In genomic region chr17:70168044-70168978, GRCh38 we compare ENCODE assay signal across 8 cellular contexts. TPM values are rescaled to one million over a fixed set of nuclear protein-coding genes. Genes with fewer than 3 reads are reported as not detected.
A peak's percentile ranks its signal among the peaks of the same experiment; 100 is the strongest.
DNase-seq lines count a peak whose midpoint lies in the region; ATAC-seq and TF ChIP-seq lines count a peak whose summit lies in the region.

No MANE protein-coding gene starts in this region.

- peak; percentile 19 for ATAC-seq in HG03159 (IDR thresholded peaks at IDR 0.05; ENCODE audit: unreplicated experiment)

- no peaks in the 10 kb centered on the region for H3K79me2 ChIP-seq in OCI-LY1 (ENCODE audit: insufficient read depth, low read length)

- DNase-seq in AG08395 (ENCODE audit: low spot score) (peak; percentile 44), GM13976 (ENCODE audit: low spot score) (peak; percentile 52), cerebellar cortex (ENCODE audit: low spot score) (peak; percentile 84), islet precursor cell (peak; percentile 92)
- no peak for DNase-seq in stimulated activated CD4-positive, alpha-beta T cell treated with anti-CD3 and anti-CD28 coated beads, Interleukin-4, amount 100 ng/mL, for 24 hours

- H3K4me1 ChIP-seq in OCI-LY1 (ENCODE audit: insufficient read depth, low read length, severe bottlenecking), result peaks cover 21% of the 10 kb centered on the region
- peaks cover 7 to 12% (median 8%) of the 10 kb centered on the region in 3 donors for H3K4me1 ChIP-seq in skeletal muscle tissue (ENCODE audit: control insufficient read depth in 3 of 3, insufficient read depth in 3 of 3, low read length in 3 of 3)

- H3K9me3 ChIP-seq in OCI-LY1 (ENCODE audit: low read length) (no peaks in the 10 kb centered on the region), skeletal muscle tissue (ENCODE audit: control insufficient read depth in 3 of 3, low read length in 3 of 3) (no peaks in the 10 kb centered on the region)

- H4K20me1 ChIP-seq in OCI-LY1 (ENCODE audit: insufficient read depth, low read length), result no peaks in the 10 kb centered on the region

- H3F3A ChIP-seq in OCI-LY1 (ENCODE audit: insufficient read depth, low read length), result no peaks in the 10 kb centered on the region

- in situ Hi-C loops in GM13976 (cut with MboI; ENCODE audit: low sequenced_read_pairs, unreplicated experiment), result loop anchor here (25.0 kb wide), 1 partner anchor 394 kb away; no protein-coding TSS in a partner anchor

- H3K36me3 ChIP-seq in OCI-LY1 (ENCODE audit: insufficient read depth, low read length) (no peaks in the 10 kb centered on the region), skeletal muscle tissue (ENCODE audit: control insufficient read depth in 3 of 3, insufficient read depth in 3 of 3, low read length in 3 of 3) (no peaks in the 10 kb centered on the region)

- H3K27ac ChIP-seq in OCI-LY1 (ENCODE audit: low read depth, low read length, poor library complexity, severe bottlenecking) (no peak overlapping the region), skeletal muscle tissue (ENCODE audit: low read depth, low read length) (peak overlapping the region; percentile 86)

- no peaks in the 10 kb centered on the region for H3K9me2 ChIP-seq in OCI-LY1 (ENCODE audit: low read depth, low read length)

- H3K9ac ChIP-seq in OCI-LY1 (ENCODE audit: low read length) (no peak overlapping the region), skeletal muscle tissue (ENCODE audit: low read depth in 1 of 3, low read length in 3 of 3) (peak overlapping the region; percentile 90 to 91 (median 91))

- H2AFZ ChIP-seq in OCI-LY1 (ENCODE audit: low read length), result no peak overlapping the region

- no peaks in the 10 kb centered on the region for H3K27me3 ChIP-seq in OCI-LY1 (ENCODE audit: insufficient read depth, low read length)
- H3K27me3 ChIP-seq in skeletal muscle tissue (ENCODE audit: control insufficient read depth in 3 of 3, insufficient read depth in 3 of 3, low read length in 3 of 3), result no peaks in the 10 kb centered on the region

- peak overlapping the region; percentile 78 for H3K4me2 ChIP-seq in OCI-LY1 (ENCODE audit: low read length)

- TF ChIP-seq CTCF in GM13976 (IDR thresholded peaks at IDR 0.05; ENCODE audit: borderline replicate concordance, control extremely low read depth, extremely low read depth, insufficient read depth, missing control alignments) (peak; percentile 64), OCI-LY1 (IDR thresholded peaks at IDR 0.05; ENCODE audit: low read length) (peak; percentile 62)

- H3K4me3 ChIP-seq in OCI-LY1 (ENCODE audit: low read depth, low read length, poor library complexity, severe bottlenecking) (peak overlapping the region; percentile 64), skeletal muscle tissue (ENCODE audit: low read length in 3 of 3) (peak overlapping the region; percentile 76 to 81 (median 79))

RNA-seq across cellular contexts. Expression of gene KCNJ2, which starts 1.0 kb away (rescaled TPM):
- total RNA-seq in skeletal muscle tissue, result 34.4 TPM
